In genomic region chr2:218880749-218881594, GRCh38 we compare ENCODE assay signal across 8 cellular contexts. TPM values are rescaled to one million over a fixed set of nuclear protein-coding genes. Genes with fewer than 3 reads are reported as not detected.
DNase-seq lines count a peak whose midpoint lies in the region; ATAC-seq and TF ChIP-seq lines count a peak whose summit lies in the region.

WNT10A (plus strand) TSS chr2:218880852; CDS start chr2:218880996, 144 bp downstream.

- no peaks in the 10 kb centered on the region for H3K9me3 ChIP-seq in neural progenitor cell (ENCODE audit: low read depth)

- no peak within 1 kb of the TSS for H2AFZ ChIP-seq in neural progenitor cell (replicated peaks)

- peaks cover 62% of the 10 kb centered on the region for H4K20me1 ChIP-seq in neural progenitor cell (ENCODE audit: low read depth)

- peaks cover 0 to 1% of the 10 kb centered on the region in 2 donors for H3K36me3 Mint-ChIP-seq in activated T-cell treated with anti-CD3 and anti-CD28 coated beads, Interleukin-2, amount 50 U/mL, for 72 hours (ENCODE audit: insufficient read depth in 2 of 2)
- H3K36me3 Mint-ChIP-seq in neural progenitor cell: no peaks in the 10 kb centered on the region

- no peaks in the 10 kb centered on the region for H3K9me3 Mint-ChIP-seq in activated T-cell treated with anti-CD3 and anti-CD28 coated beads, Interleukin-2, amount 50 U/mL, for 72 hours
- H3K9me3 Mint-ChIP-seq in neural progenitor cell: peaks cover 4% of the 10 kb centered on the region

- peaks cover 100% of the 10 kb centered on the region for H3K27me3 ChIP-seq in neural progenitor cell

- peak within 1 kb of the TSS; percentile 81 to 85 for H3K4me3 Mint-ChIP-seq in activated T-cell treated with anti-CD3 and anti-CD28 coated beads, Interleukin-2, amount 50 U/mL, for 72 hours
- H3K4me3 Mint-ChIP-seq in neural progenitor cell: peak within 1 kb of the TSS; percentile 71

- DNase-seq in activated T-cell treated with anti-CD3 and anti-CD28 coated beads, Interleukin-2, amount 50 U/mL, for 72 hours: no peak
- DNase-seq in neural progenitor cell (ENCODE audit: low spot score): no peak
- no peak for DNase-seq in hypothalamus (lab: John Stamatoyannopoulos, UW)
- no peak for DNase-seq in GM03348 (ENCODE audit: low spot score)
- no peak for DNase-seq in SHP77 (lab: John Stamatoyannopoulos, UW)
- no peak for DNase-seq in MV-4-11 (lab: John Stamatoyannopoulos, UW)

- no peak for TF ChIP-seq CTCF in neural progenitor cell (IDR thresholded peaks at IDR 0.05)

- peak within 1 kb of the TSS; percentile 29 for H3K4me3 ChIP-seq in neural progenitor cell

- no peak within 1 kb of the TSS for H3K27ac ChIP-seq in neural progenitor cell

- no peak within 1 kb of the TSS for H3K9ac ChIP-seq in neural progenitor cell

- H3K4me2 ChIP-seq in neural progenitor cell: peak within 1 kb of the TSS; percentile 69

- ATAC-seq in GM18519 (IDR thresholded peaks at IDR 0.05; ENCODE audit: low FRiP score, unreplicated experiment) (peak; percentile 4), HG02642 (IDR thresholded peaks at IDR 0.05; ENCODE audit: poor library complexity, unreplicated experiment) (peak; percentile 20)
- ATAC-seq in activated T-cell treated with anti-CD3 and anti-CD28 coated beads, Interleukin-2, amount 50 U/mL, for 72 hours (replicated peaks in 1 of 2): peak; percentile 12 to 18

- no peak within 1 kb of the TSS for H3K27ac Mint-ChIP-seq in activated T-cell treated with anti-CD3 and anti-CD28 coated beads, Interleukin-2, amount 50 U/mL, for 72 hours
- H3K27ac Mint-ChIP-seq in neural progenitor cell: no peak within 1 kb of the TSS

- H3K36me3 ChIP-seq in neural progenitor cell: no peaks in the 10 kb centered on the region

- peaks cover 32% of the 10 kb centered on the region for H3K4me1 ChIP-seq in neural progenitor cell

- no peaks in the 10 kb centered on the region for H3K79me2 ChIP-seq in neural progenitor cell (ENCODE audit: low read depth)

- peaks cover 61% of the 10 kb centered on the region for H3K4me1 Mint-ChIP-seq in activated T-cell treated with anti-CD3 and anti-CD28 coated beads, Interleukin-2, amount 50 U/mL, for 72 hours (ENCODE audit: low read depth)
- H3K4me1 Mint-ChIP-seq in neural progenitor cell: peaks cover 27% of the 10 kb centered on the region

- H3F3A ChIP-seq in neural progenitor cell (ENCODE audit: low read depth): peaks cover 19% of the 10 kb centered on the region

- H3K27me3 Mint-ChIP-seq in activated T-cell treated with anti-CD3 and anti-CD28 coated beads, Interleukin-2, amount 50 U/mL, for 72 hours (ENCODE audit: low read depth): peaks cover 46% of the 10 kb centered on the region
- peaks cover 77% of the 10 kb centered on the region for H3K27me3 Mint-ChIP-seq in neural progenitor cell (ENCODE audit: insufficient read depth, low read depth)

RNA-seq across cellular contexts. Expression of gene WNT10A, which starts in this region (rescaled TPM):
- total RNA-seq in activated T-cell treated with anti-CD3 and anti-CD28 coated beads, Interleukin-2, amount 50 U/mL, for 72 hours: 1 to 10 TPM; 3.4 to 8.6 TPM
- not detected in 2 replicates for total RNA-seq in neural progenitor cell (ENCODE audit: low replicate concordance)
